In the genomic region with DNA sequence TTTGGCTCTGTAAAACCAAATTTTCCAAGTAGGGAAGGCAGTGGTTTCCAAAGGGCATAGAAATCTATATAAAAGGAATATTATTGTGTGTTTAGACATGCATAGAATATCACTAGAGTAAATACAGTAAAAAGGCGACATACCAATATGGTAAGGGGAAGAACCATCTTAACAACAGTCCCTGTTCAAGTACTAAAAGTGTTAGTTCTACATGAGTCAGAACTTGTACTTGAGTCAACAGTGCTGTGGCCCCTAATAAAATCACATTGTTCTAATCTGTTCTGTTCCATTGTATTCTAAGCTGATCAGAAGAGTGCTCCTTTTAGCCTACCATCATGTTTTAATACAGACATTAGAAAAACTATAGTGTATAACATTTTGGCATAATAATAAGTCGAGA, we compare ENCODE assay signal across 15 cellular contexts. TPM values are rescaled to one million over a fixed set of nuclear protein-coding genes. Genes with fewer than 3 reads are reported as not detected.
DNase-seq lines count a peak whose midpoint lies in the region; ATAC-seq and TF ChIP-seq lines count a peak whose summit lies in the region.
"Had no signal": no experiment of that assay in that cellular context is flagged by ENCODE, and none has a peak within 500 bp of the region (broad histone marks: within the 10 kb centered on the region; RNA-seq: fewer than 3 reads in every experiment).

No MANE protein-coding gene starts in this region.

- no peaks in the 10 kb centered on the region for H3K27me3 ChIP-seq in PC-3 (ENCODE audit: low read length)
- no peaks in the 10 kb centered on the region for H3K27me3 ChIP-seq in tibial artery
- no peaks in the 10 kb centered on the region for H3K27me3 ChIP-seq in aorta (ENCODE audit: control insufficient read depth in 1 of 2, insufficient read depth in 2 of 2, low read length in 1 of 2)
- H3K27me3 ChIP-seq: BLaER1 had no signal

- H2AFZ ChIP-seq in PC-3 (ENCODE audit: low read length), result no peak overlapping the region

- no peak overlapping the region for H3K9ac ChIP-seq in PC-3 (ENCODE audit: low read length)
- H3K9ac ChIP-seq: BLaER1 had no signal

- no peaks in the 10 kb centered on the region for H3F3A ChIP-seq in PC-3 (ENCODE audit: low read length, unreplicated experiment)

- H3K27me3 Mint-ChIP-seq in CD14-positive monocyte (ENCODE audit: low read depth in 3 of 3), result peaks cover 0 to 3% (median 0%) of the 10 kb centered on the region in 3 donors
- H3K27me3 Mint-ChIP-seq: brain had no signal

- peaks cover 8% of the 10 kb centered on the region for H3K36me3 ChIP-seq in PC-3 (ENCODE audit: low read depth, low read length)
- H3K36me3 ChIP-seq in tibial artery, result peaks cover 27 to 30% (median 27%) of the 10 kb centered on the region in 3 donors
- H3K36me3 ChIP-seq in aorta (ENCODE audit: control insufficient read depth in 1 of 2, insufficient read depth in 2 of 2, low read length in 1 of 2), result no peaks in the 10 kb centered on the region

- H4K20me1 ChIP-seq in PC-3 (ENCODE audit: low read length), result no peaks in the 10 kb centered on the region
- H4K20me1 ChIP-seq: BLaER1 had no signal

- no peak overlapping the region for H3K4me3 ChIP-seq in PC-3 (ENCODE audit: low read length)
- no peak overlapping the region for H3K4me3 ChIP-seq in tibial artery
- no peak overlapping the region for H3K4me3 ChIP-seq in aorta (ENCODE audit: low read length in 2 of 2)
- H3K4me3 ChIP-seq: BLaER1, K562, SK-N-MC had no signal

- DNase-seq in CD14-positive monocyte (ENCODE audit: low spot score), result no peak
- peak; percentile 75 for DNase-seq in PC-3
- no peak for DNase-seq in NCI-H2196 (lab: John Stamatoyannopoulos, UW; ENCODE audit: unreplicated experiment)
- no peak for DNase-seq in NCI-H1417 treated with DMSO at 0.1 percent for 48 hours (lab: John Stamatoyannopoulos, UW)
- DNase-seq in tibial artery, result no peak
- no peak for DNase-seq in aorta
- DNase-seq: activated CD4-positive, alpha-beta T cell treated with anti-CD3 and anti-CD28 coated beads, Interleukin-2, amount 50 U/mL, for 4 hours; NCI-H446 had no signal

- POLR2A ChIA-PET in PC-3 (lab: Charles Lee; ENCODE audit: unreplicated experiment), result interaction anchor here (0.6 to 0.7 kb wide), 2 partner anchors 32 to 324 kb away, joined by 3 to 6 read pairs; no protein-coding TSS in a partner anchor

- H3K9me3 ChIP-seq in PC-3 (ENCODE audit: low read length), result no peaks in the 10 kb centered on the region
- H3K9me3 ChIP-seq in tibial artery, result no peaks in the 10 kb centered on the region
- no peaks in the 10 kb centered on the region for H3K9me3 ChIP-seq in aorta (ENCODE audit: control insufficient read depth, low read length)
- H3K9me3 ChIP-seq: BLaER1 had no signal

- peaks cover 27 to 32% of the 10 kb centered on the region in 2 donors for H3K36me3 Mint-ChIP-seq in CD14-positive monocyte

- H3K27ac ChIP-seq in PC-3 (ENCODE audit: low read length) (peak overlapping the region; percentile 28), tibial artery (no peak overlapping the region), aorta (ENCODE audit: low read depth in 1 of 2, low read length in 2 of 2) (no peak overlapping the region)
- H3K27ac ChIP-seq: BLaER1, SK-N-MC had no signal

- TF ChIP-seq CTCF in CD14-positive monocyte (IDR thresholded peaks at IDR 0.05), result no peak
- no peak for TF ChIP-seq CTCF in PC-3 (conservative IDR thresholded peaks at IDR 0.05; ENCODE audit: low read depth, low read length)
- TF ChIP-seq CTCF in tibial artery (IDR thresholded peaks at IDR 0.05), result no peak

- intact Hi-C loops in CD14-positive monocyte (cut with micrococcal nuclease) (no loop called here), PC-3 (cut with micrococcal nuclease) (loop anchor here (2.0 kb wide), 2 partner anchors 38 to 40 kb away; no protein-coding TSS in a partner anchor), tibial artery (cut with DNase I; ENCODE audit: low total_unique reads) (loop anchor here (10.0 kb wide), 1 partner anchor 116 kb away; no protein-coding TSS in a partner anchor), aorta (cut with DNase I) (loop anchor here in 1 of 2 donors (10.0 kb wide), 1 partner anchor 296 kb away; no protein-coding TSS in a partner anchor)

- H3K79me2 ChIP-seq in PC-3 (ENCODE audit: low read length), result no peaks in the 10 kb centered on the region

- BruUV-seq in PC-3 (replicated peaks; lab: Mats Ljungman, UMichigan), result no TSS peak

- CTCF ChIA-PET in PC-3 (lab: Charles Lee), result no interaction called here

- no peak overlapping the region for H3K4me3 Mint-ChIP-seq in CD14-positive monocyte
- H3K4me3 Mint-ChIP-seq: brain had no signal

- H3K4me1 ChIP-seq in PC-3 (ENCODE audit: insufficient read depth, low read length), result peaks cover 26% of the 10 kb centered on the region
- H3K4me1 ChIP-seq in tibial artery, result peaks cover 0 to 9% (median 2%) of the 10 kb centered on the region in 4 donors
- H3K4me1 ChIP-seq in aorta (ENCODE audit: control insufficient read depth in 1 of 2, insufficient read depth in 2 of 2, low read length in 2 of 2), result no peaks in the 10 kb centered on the region

- ATAC-seq in GM18861 (IDR thresholded peaks at IDR 0.05; ENCODE audit: unreplicated experiment), result peak; percentile 67
- ATAC-seq in HG02798 (IDR thresholded peaks at IDR 0.05; ENCODE audit: poor library complexity, unreplicated experiment), result peak; percentile 59
- ATAC-seq in PC-3, result peak; percentile 98
- no peak for ATAC-seq in aorta (ENCODE audit: low FRiP score)
- ATAC-seq: HCT116, K562 had no signal

- H3K9me3 Mint-ChIP-seq in CD14-positive monocyte, result no peaks in the 10 kb centered on the region
- H3K9me3 Mint-ChIP-seq: brain had no signal

- peaks cover 38% of the 10 kb centered on the region for H3K4me1 Mint-ChIP-seq in CD14-positive monocyte
- H3K4me1 Mint-ChIP-seq: brain had no signal

- peak overlapping the region in 4 of 7 donors; percentile 21 to 61 (median 38) for H3K27ac Mint-ChIP-seq in CD14-positive monocyte
- H3K27ac Mint-ChIP-seq: brain had no signal

- H3K4me2 ChIP-seq in PC-3 (ENCODE audit: low read length), result peak overlapping the region; percentile 43

- 95 to 97% methylated on average over 2 of the region's 2 CpGs for WGBS in aorta, 2 donors

- H3K9me2 ChIP-seq in PC-3 (replicated peaks; ENCODE audit: low read length), result no peaks in the 10 kb centered on the region

RNA-seq across cellular contexts. Expression of a gene that starts 36.1 kb away (rescaled TPM):
- under 1 TPM; 0.05 to 0.67 TPM for polyA plus RNA-seq in CD14-positive monocyte
- 25.9 and 26.5 TPM in 2 replicates for total RNA-seq in PC-3 (2014; rRNA removed)
- 1 to 10 TPM; 8.2 to 9.1 TPM for total RNA-seq in aorta
- 1 to 10 TPM in 1 of 2 donors, under 1 TPM in 1; 0.38 to 1.5 TPM for polyA plus RNA-seq in aorta

Comparison
In these comparisons a context has a peak if more than half of its experiments do, and no peak if none do; other contexts are left out.
1. intact Hi-C loops: an anchor here in PC-3 (2.0 kb wide) and tibial artery (10.0 kb wide); none called in CD14-positive monocyte.